In genomic region chr3:129249284-129250065, GRCh38 we compare ENCODE assay signal across 8 cellular contexts. TPM values are rescaled to one million over a fixed set of nuclear protein-coding genes. Genes with fewer than 3 reads are reported as not detected.
DNase-seq lines count a peak whose midpoint lies in the region; ATAC-seq and FAIRE-seq lines count a peak whose summit lies in the region.

Gene COPG1, plus strand, starts transcription at chr3:129249606. Its CDS starts 104 bp downstream, at chr3:129249710.

- H3K4me1 ChIP-seq in muscle layer of duodenum (ENCODE audit: control insufficient read depth in 1 of 2, insufficient read depth in 2 of 2, low read length in 2 of 2), result peaks cover 12 to 19% of the 10 kb centered on the region in 2 donors

- peak within 1 kb of the TSS; percentile 94 for H3K27ac ChIP-seq in muscle layer of duodenum (ENCODE audit: low read length)

- H3K9me3 ChIP-seq in muscle layer of duodenum (ENCODE audit: control insufficient read depth in 1 of 2, low read length in 2 of 2), result no peaks in the 10 kb centered on the region

- DNase-seq in DMS79 (lab: John Stamatoyannopoulos, UW), result peak; percentile 77
- peak; percentile 74 to 75 for DNase-seq in Kasumi-1 (lab: John Stamatoyannopoulos, UW)
- peak; percentile 83 for DNase-seq in RCC 7860 (ENCODE audit: low spot score)
- peak; percentile 93 to 94 for DNase-seq in activated T-cell treated with anti-CD3 and anti-CD28 coated beads, Interleukin-2, amount 50 U/mL, for 48 hours
- DNase-seq in stimulated activated CD8-positive, alpha-beta memory T cell treated with anti-CD3 and anti-CD28 coated beads, Interleukin-7, amount 100 ng/mL, for 24 hours (ENCODE audit: low read depth), result peak; percentile 66

- H3K36me3 ChIP-seq in muscle layer of duodenum (ENCODE audit: control insufficient read depth in 1 of 2, insufficient read depth in 2 of 2, low read length in 2 of 2), result peaks cover 17 to 21% of the 10 kb centered on the region in 2 donors

- ATAC-seq in GM21825 (IDR thresholded peaks at IDR 0.05; ENCODE audit: unreplicated experiment) (peak; percentile 70), esophagus mucosa (peak; percentile 92)

- peak within 1 kb of the TSS; percentile 92 to 97 for H3K4me3 ChIP-seq in muscle layer of duodenum (ENCODE audit: low read depth in 1 of 2, low read length in 2 of 2)

- no peaks in the 10 kb centered on the region for H3K27me3 ChIP-seq in muscle layer of duodenum (ENCODE audit: low read depth, low read length)

- no peak for FAIRE-seq in RCC 7860 (lab: Jason Lieb, UNC)

RNA-seq across cellular contexts. Expression of gene COPG1, which starts in this region (rescaled TPM):
- total RNA-seq in esophagus mucosa, result 87.8 TPM

Comparison
In these comparisons a context has a peak if more than half of its experiments do, and no peak if none do; other contexts are left out.
1. Peak in every context shown above with its lines: DNase-seq, ATAC-seq, H3K4me3 ChIP-seq and H3K27ac ChIP-seq.